ENCODE assay signal across 17 cellular contexts in genomic region chr9:136268776-136269175, GRCh38. TPM values are rescaled to one million over a fixed set of nuclear protein-coding genes. Genes with fewer than 3 reads are reported as not detected.
DNase-seq lines count a peak whose midpoint lies in the region; ATAC-seq and TF ChIP-seq lines count a peak whose summit lies in the region.
"Had no signal": no experiment of that assay in that cellular context is flagged by ENCODE, and none has a peak within 500 bp of the region (broad histone marks: within the 10 kb centered on the region; RNA-seq: fewer than 3 reads in every experiment).

No MANE protein-coding gene starts in this region.

- intact Hi-C loops in Right ventricle myocardium inferior (cut with DNase I) (no loop called here), cardiac septum (cut with DNase I) (no loop called here)

- DNase-seq in Right ventricle myocardium inferior (ENCODE audit: missing footprints) (peak; percentile 48), cardiac septum (ENCODE audit: low spot score) (no peak), NCI-H69 (lab: John Stamatoyannopoulos, UW) (peak; percentile 26), glutamatergic neuron (no peak), type B pancreatic cell (ENCODE audit: extremely low spot score, unreplicated experiment) (no peak)
- DNase-seq in effector memory CD8-positive, alpha-beta T cell, result no peak
- no peak for DNase-seq in activated T-cell treated with anti-CD3 and anti-CD28 coated beads, Interleukin-2, amount 50 U/mL, for 1 hour
- DNase-seq: CD8-positive, alpha-beta memory T cell; DMS53; EL; GOT3; NCI-H1694 treated with DMSO at 0.1 percent for 48 hours; NCI-H748 treated with DMSO at 0.1 percent for 48 hours; NK-92 treated with Interleukin-12 subunit alpha and Interleukin-12 subunit beta, amount 100 ng/mL, for 24 hours; Peyer's patch had no signal

- ATAC-seq in Right ventricle myocardium inferior, result no peak
- ATAC-seq in effector memory CD8-positive, alpha-beta T cell (replicated peaks), result no peak
- ATAC-seq: GM12878 had no signal

- H3K9me3 Mint-ChIP-seq in glutamatergic neuron (ENCODE audit: unreplicated experiment), result peaks cover 8% of the 10 kb centered on the region
- H3K9me3 Mint-ChIP-seq in type B pancreatic cell, result no peaks in the 10 kb centered on the region
- H3K9me3 Mint-ChIP-seq in effector memory CD8-positive, alpha-beta T cell, result no peaks in the 10 kb centered on the region
- H3K9me3 Mint-ChIP-seq: CD8-positive, alpha-beta memory T cell had no signal

- peaks cover 8% of the 10 kb centered on the region for H3K27me3 Mint-ChIP-seq in glutamatergic neuron (ENCODE audit: unreplicated experiment)
- H3K27me3 Mint-ChIP-seq in type B pancreatic cell, result peaks cover 23% of the 10 kb centered on the region
- H3K27me3 Mint-ChIP-seq in effector memory CD8-positive, alpha-beta T cell, result no peaks in the 10 kb centered on the region

- TF ChIP-seq CTCF in glutamatergic neuron (IDR thresholded peaks at IDR 0.05; ENCODE audit: partially characterized antibody, unreplicated experiment) (no peak), type B pancreatic cell (conservative IDR thresholded peaks at IDR 0.05) (no peak)

- H3K4me3 Mint-ChIP-seq in glutamatergic neuron (ENCODE audit: unreplicated experiment) (peak overlapping the region; percentile 13), type B pancreatic cell (peak overlapping the region; percentile 66)
- peak overlapping the region in 1 of 2 donors; percentile 79 for H3K4me3 Mint-ChIP-seq in effector memory CD8-positive, alpha-beta T cell

- peak overlapping the region; percentile 92 for H3K27ac Mint-ChIP-seq in glutamatergic neuron (ENCODE audit: unreplicated experiment)
- H3K27ac Mint-ChIP-seq in type B pancreatic cell, result peak overlapping the region; percentile 48
- H3K27ac Mint-ChIP-seq in effector memory CD8-positive, alpha-beta T cell, result no peak overlapping the region

- peaks cover 9% of the 10 kb centered on the region for H3K36me3 Mint-ChIP-seq in glutamatergic neuron (ENCODE audit: unreplicated experiment)
- no peaks in the 10 kb centered on the region for H3K36me3 Mint-ChIP-seq in type B pancreatic cell
- H3K36me3 Mint-ChIP-seq in effector memory CD8-positive, alpha-beta T cell (ENCODE audit: insufficient read depth), result peaks cover 9% of the 10 kb centered on the region
- H3K36me3 Mint-ChIP-seq: CD8-positive, alpha-beta memory T cell had no signal

- H3K4me1 Mint-ChIP-seq in glutamatergic neuron (ENCODE audit: low read depth, unreplicated experiment), result peaks cover 18% of the 10 kb centered on the region
- peaks cover 12% of the 10 kb centered on the region for H3K4me1 Mint-ChIP-seq in type B pancreatic cell (ENCODE audit: unreplicated experiment)
- H3K4me1 Mint-ChIP-seq in effector memory CD8-positive, alpha-beta T cell (ENCODE audit: low read depth in 2 of 2), result peaks cover 0 to 3% of the 10 kb centered on the region in 2 donors

RNA-seq across cellular contexts. Expression of gene QSOX2, which starts 23.2 kb away (rescaled TPM):
- 8.3 TPM for total RNA-seq in Right ventricle myocardium inferior
- total RNA-seq in cardiac septum, result 7.2 TPM
- 21.2 TPM for total RNA-seq in glutamatergic neuron (ENCODE audit: unreplicated experiment)
- total RNA-seq in type B pancreatic cell (ENCODE audit: low replicate concordance), result 15.6 and 23.6 TPM in 2 replicates

RNA-seq across cellular contexts. Expression of gene CCDC187, which starts 35.1 kb away (rescaled TPM):
- not detected for total RNA-seq in Right ventricle myocardium inferior
- 0.03 TPM for total RNA-seq in cardiac septum
- 15.8 TPM for total RNA-seq in glutamatergic neuron (ENCODE audit: unreplicated experiment)
- 0.69 and 0.70 TPM in 2 replicates for total RNA-seq in type B pancreatic cell (ENCODE audit: low replicate concordance)
- total RNA-seq: CD8-positive, alpha-beta memory T cell; SK-MEL-5 had no signal

RNA-seq across cellular contexts. Expression of gene GPSM1, which starts 58.6 kb away (rescaled TPM):
- 48.6 TPM for total RNA-seq in Right ventricle myocardium inferior
- total RNA-seq in cardiac septum, result 35.1 TPM
- 140 TPM for total RNA-seq in glutamatergic neuron (ENCODE audit: unreplicated experiment)
- total RNA-seq in type B pancreatic cell (ENCODE audit: low replicate concordance), result 29.2 and 56.2 TPM in 2 replicates

Comparison
In these comparisons a context has a peak if more than half of its experiments do, and no peak if none do; other contexts are left out.
1. DNase-seq: peak in Right ventricle myocardium inferior (single experiment) and NCI-H69 (single experiment); none in cardiac septum (single experiment), glutamatergic neuron (single experiment), type B pancreatic cell (single experiment), effector memory CD8-positive, alpha-beta T cell (0 of 3) and activated T-cell treated with anti-CD3 and anti-CD28 coated beads, Interleukin-2, amount 50 U/mL, for 1 hour (single experiment).
2. H3K27ac Mint-ChIP-seq: peak in glutamatergic neuron (single experiment) and type B pancreatic cell (single experiment); none in effector memory CD8-positive, alpha-beta T cell (0 of 2).